ENCODE assay signal across 9 cellular contexts in the genomic region with DNA sequence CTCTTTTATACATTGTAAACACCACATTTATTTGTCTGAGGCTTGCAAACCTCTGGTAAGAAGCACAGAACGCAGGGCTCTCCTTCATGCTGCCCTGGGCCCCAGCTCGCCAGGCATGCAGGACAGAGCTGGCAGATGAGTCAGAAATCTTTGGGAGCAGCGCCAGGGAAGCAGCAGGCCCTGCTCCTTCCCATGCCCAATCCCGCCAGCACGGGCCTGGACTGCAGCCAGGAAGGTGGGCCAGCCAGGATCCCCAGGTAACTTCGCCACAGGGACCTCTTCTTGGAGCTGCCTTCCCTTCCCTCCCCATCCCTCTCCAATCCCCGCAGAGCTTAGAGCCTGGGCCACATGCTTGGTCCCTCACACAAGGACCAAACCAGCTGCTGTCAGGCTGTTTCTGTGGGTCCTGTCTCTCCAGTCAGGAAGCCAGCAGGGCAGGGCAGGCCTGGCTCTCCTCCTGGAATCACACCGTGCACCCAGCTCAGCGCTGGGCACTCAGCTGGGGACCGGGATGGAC. TPM values are rescaled to one million over a fixed set of nuclear protein-coding genes. Genes with fewer than 3 reads are reported as not detected.
A peak's percentile ranks its signal among the peaks of the same experiment; 100 is the strongest.
DNase-seq lines count a peak whose midpoint lies in the region; FAIRE-seq and TF ChIP-seq lines count a peak whose summit lies in the region.
"Had no signal": no experiment of that assay in that cellular context is flagged by ENCODE, and none has a peak within 500 bp of the region (broad histone marks: within the 10 kb centered on the region; RNA-seq: fewer than 3 reads in every experiment).

No MANE protein-coding gene starts in this region.

- POLR2A ChIA-PET in endothelial cell of umbilical vein (lab: Charles Lee) = interaction anchor here (1.4 kb wide), 1 partner anchor 11 kb away, joined by 3 read pairs; a partner anchor contains a TSS

- dilution Hi-C loops in endothelial cell of umbilical vein (cut with MboI; ENCODE audit: extremely low pct_ligation_motif_present, low sequenced_read_pairs) = no loop called here

- intact Hi-C loops in endothelial cell of umbilical vein (cut with micrococcal nuclease) = no loop called here

- TF ChIP-seq CTCF in endothelial cell of umbilical vein (IDR thresholded peaks at IDR 0.05; ENCODE audit: extremely low read depth in 1 of 2, insufficient read depth in 1 of 2, low read depth in 1 of 2, low read length in 2 of 2) (no peak), osteoblast (IDR thresholded peaks at IDR 0.05; ENCODE audit: extremely low read depth, low read depth, low read length) (no peak), H9 (conservative IDR thresholded peaks at IDR 0.05) (no peak)

- no peak overlapping the region for H3K23ac ChIP-seq in H9 (ENCODE audit: insufficient read length, low read depth, low read length)

- H2AK5ac ChIP-seq in H9 (ENCODE audit: insufficient read length, low read length) = no peak overlapping the region

- CTCF ChIA-PET in endothelial cell of umbilical vein (lab: Charles Lee) = interaction anchor here (1.0 to 2.9 kb wide), 13 partner anchors 8 to 337 kb away, joined by 3 to 50 read pairs (median 7); a partner anchor contains a TSS

- H3K4me3 Mint-ChIP-seq in H9 = no peak overlapping the region

- H3K4me3 ChIP-seq in BLaER1 (no peak overlapping the region; the same call in 1 of the 2 replicates), endothelial cell of umbilical vein (replicated peaks in 1 of 3; ENCODE audit: insufficient read depth in 1 of 3, low read depth in 1 of 3, low read length in 3 of 3) (no peak overlapping the region), osteoblast (ENCODE audit: insufficient read depth, low read length) (peak overlapping the region; percentile 36)

- H3K36me3 ChIP-seq in BLaER1 (no peaks in the 10 kb centered on the region), endothelial cell of umbilical vein (ENCODE audit: control insufficient read depth in 2 of 2, extremely low read depth in 1 of 2, insufficient read depth in 2 of 2, low read length in 2 of 2) (no peaks in the 10 kb centered on the region), osteoblast (ENCODE audit: insufficient read depth, low read length) (no peaks in the 10 kb centered on the region)

- H2BK20ac ChIP-seq in H9 (ENCODE audit: low read depth, low read length, poor library complexity, severe bottlenecking) = no peak overlapping the region

- H2BK120ac ChIP-seq in H9 (ENCODE audit: low read depth, low read length, poor library complexity, severe bottlenecking) = no peak overlapping the region

- H3K4me2 ChIP-seq in BLaER1 = peak overlapping the region; percentile 84
- H3K4me2 ChIP-seq in endothelial cell of umbilical vein (ENCODE audit: insufficient read depth, low read length) = no peak overlapping the region
- peak overlapping the region; percentile 82 for H3K4me2 ChIP-seq in osteoblast (ENCODE audit: insufficient read depth, low read length)
- H3K4me2 ChIP-seq in H9 (ENCODE audit: insufficient read depth, insufficient read length, low read length) = no peak overlapping the region

- no peak overlapping the region for H4K91ac ChIP-seq in H9 (ENCODE audit: insufficient read length, low read depth, low read length)

- no peaks in the 10 kb centered on the region for H3K9me3 ChIP-seq in BLaER1
- no peaks in the 10 kb centered on the region for H3K9me3 ChIP-seq in endothelial cell of umbilical vein (replicated peaks; ENCODE audit: control insufficient read depth, insufficient read depth, low read length)
- H3K9me3 ChIP-seq in osteoblast (ENCODE audit: low read depth, low read length) = no peaks in the 10 kb centered on the region
- no peaks in the 10 kb centered on the region for H3K9me3 ChIP-seq in H9 (ENCODE audit: control insufficient read depth, low read depth, low read length)

- DNase-seq in NCI-H446 treated with DMSO at 0.1 percent for 48 hours (lab: John Stamatoyannopoulos, UW) = peak; percentile 77
- DNase-seq in endothelial cell of umbilical vein (ENCODE audit: low read depth, low spot score) = peak; percentile 69
- DNase-seq in osteoblast (ENCODE audit: insufficient read length, low spot score, missing footprints) = peak; percentile 95
- no peak for DNase-seq in effector CD8-positive, alpha-beta T cell (lab: John Stamatoyannopoulos, UW)
- DNase-seq in NCI-H1048 (lab: John Stamatoyannopoulos, UW) = no peak
- no peak for DNase-seq in H9
- DNase-seq in NAMALWA (ENCODE audit: low spot score) = no peak

- H3K27ac ChIP-seq in BLaER1 = no peak overlapping the region
- peak overlapping the region; percentile 38 for H3K27ac ChIP-seq in endothelial cell of umbilical vein (ENCODE audit: insufficient read depth, low read depth, low read length)
- H3K27ac ChIP-seq in osteoblast (ENCODE audit: low read depth, low read length) = peak overlapping the region; percentile 98
- no peak overlapping the region for H3K27ac ChIP-seq in H9 (ENCODE audit: insufficient read length, low read depth, low read length)

- no peak for TF ChIP-seq POLR2A in endothelial cell of umbilical vein (IDR thresholded peaks at IDR 0.05; ENCODE audit: low read depth, low read length)

- H3K9me3 Mint-ChIP-seq in H9 = no peaks in the 10 kb centered on the region
- H3K9me3 Mint-ChIP-seq: IgD-negative memory B cell had no signal

- H3K27ac Mint-ChIP-seq in H9 = no peak overlapping the region

- H2AFZ ChIP-seq in endothelial cell of umbilical vein (ENCODE audit: low read depth, low read length) (peak overlapping the region; percentile 11), osteoblast (ENCODE audit: low read length) (peak overlapping the region; percentile 14), H9 (ENCODE audit: low read length) (no peak overlapping the region)

- peak; percentile 71 for FAIRE-seq in endothelial cell of umbilical vein (lab: Jason Lieb, UNC)

- no TSS peak for BruUV-seq in endothelial cell of umbilical vein (replicated peaks; lab: Mats Ljungman, UMichigan)

- no peaks in the 10 kb centered on the region for H3K36me3 Mint-ChIP-seq in H9 (ENCODE audit: insufficient read depth in 1 of 3, low read depth in 3 of 3)

- no peak overlapping the region; the same call in 1 of the 2 replicates for H2BK15ac ChIP-seq in H9 (ENCODE audit: low read depth, low read length)

- H3K27me3 Mint-ChIP-seq in H9 (ENCODE audit: low read depth) = peaks cover 6% of the 10 kb centered on the region
- H3K27me3 Mint-ChIP-seq: IgD-negative memory B cell had no signal

- H3K14ac ChIP-seq in H9 (ENCODE audit: insufficient read depth, low read length) = no peak overlapping the region

- H2BK12ac ChIP-seq in H9 (ENCODE audit: insufficient read length, low read depth, low read length) = no peak overlapping the region

- H3K9ac ChIP-seq in BLaER1 (no peak overlapping the region), endothelial cell of umbilical vein (replicated peaks; ENCODE audit: extremely low read depth, insufficient read depth, low read length) (no peak overlapping the region), H9 (ENCODE audit: extremely low read depth, insufficient read length, low read length) (no peak overlapping the region)

- no peak overlapping the region for H4K5ac ChIP-seq in H9 (ENCODE audit: insufficient read length, low read depth, low read length)

- no peaks in the 10 kb centered on the region for H3K9me1 ChIP-seq in endothelial cell of umbilical vein (replicated peaks; ENCODE audit: control insufficient read depth, extremely low read depth, insufficient read depth, low read length)

- H4K20me1 ChIP-seq in BLaER1 = peaks cover 47% of the 10 kb centered on the region
- no peaks in the 10 kb centered on the region for H4K20me1 ChIP-seq in endothelial cell of umbilical vein (replicated peaks; ENCODE audit: control insufficient read depth, extremely low read depth, insufficient read depth, low read length)
- no peaks in the 10 kb centered on the region for H4K20me1 ChIP-seq in osteoblast (ENCODE audit: insufficient read depth, low read length)
- no peaks in the 10 kb centered on the region for H4K20me1 ChIP-seq in H9 (ENCODE audit: control insufficient read depth, insufficient read depth, insufficient read length)

- no peak overlapping the region for H2BK5ac ChIP-seq in H9 (ENCODE audit: insufficient read length, low read length)

- peaks cover 3 to 7% of the 10 kb centered on the region in 2 experiments; a peak in 3 of 4 replicates for H3K4me1 Mint-ChIP-seq in H9

- no peak overlapping the region for H3K56ac ChIP-seq in H9 (ENCODE audit: insufficient read length, low read depth, low read length)

- H4K8ac ChIP-seq in H9 (replicated peaks; ENCODE audit: insufficient read length, low read depth, low read length) = no peak overlapping the region

- H3K4ac ChIP-seq in H9 (ENCODE audit: low read depth, low read length) = no peak overlapping the region

- H3K79me1 ChIP-seq in H9 (ENCODE audit: insufficient read depth, low read depth, low read length, poor library complexity, severe bottlenecking) = no peaks in the 10 kb centered on the region

- H3T11ph ChIP-seq in H9 (ENCODE audit: low read length) = no peak overlapping the region

- H3K18ac ChIP-seq in H9 (ENCODE audit: insufficient read length, low read depth, low read length) = no peak overlapping the region

- H3K27me3 ChIP-seq in BLaER1 (peaks cover 29% of the 10 kb centered on the region), endothelial cell of umbilical vein (ENCODE audit: control insufficient read depth in 2 of 2, insufficient read depth in 2 of 2, low read length in 2 of 2) (no peaks in the 10 kb centered on the region), osteoblast (ENCODE audit: insufficient read depth, low read length) (no peaks in the 10 kb centered on the region), H9 (ENCODE audit: insufficient read depth, low read length) (no peaks in the 10 kb centered on the region)

- peaks cover 65% of the 10 kb centered on the region for H3K4me1 ChIP-seq in BLaER1
- H3K4me1 ChIP-seq in endothelial cell of umbilical vein (ENCODE audit: control insufficient read depth, extremely low read depth, insufficient read depth, low read length) = peaks cover 36% of the 10 kb centered on the region
- peaks cover 37% of the 10 kb centered on the region for H3K4me1 ChIP-seq in osteoblast (ENCODE audit: insufficient read depth, low read length)
- no peaks in the 10 kb centered on the region for H3K4me1 ChIP-seq in H9 (ENCODE audit: insufficient read depth, low read length)

- H3K79me2 ChIP-seq in endothelial cell of umbilical vein (ENCODE audit: control insufficient read depth, insufficient read depth, low read length) = no peaks in the 10 kb centered on the region
- H3K79me2 ChIP-seq in osteoblast (ENCODE audit: insufficient read depth, low read length) = no peaks in the 10 kb centered on the region
- H3K79me2 ChIP-seq in H9 (ENCODE audit: insufficient read depth, low read length) = no peaks in the 10 kb centered on the region

- WGBS in H9 (ENCODE audit: extremely low coverage, insufficient read length, low lambda C conversion rate) = no CpG with 5 or more reads among the region's 10 CpGs

- H3K23me2 ChIP-seq in H9 (ENCODE audit: insufficient read length, low read depth, low read length, poor library complexity, severe bottlenecking) = no peaks in the 10 kb centered on the region

RNA-seq across cellular contexts. Expression of a gene that starts 8.8 kb away (rescaled TPM):
- 12.4 and 12.9 TPM in 2 replicates for total RNA-seq in endothelial cell of umbilical vein
- 15.4 and 16.7 TPM in 2 replicates for polyA plus RNA-seq in endothelial cell of umbilical vein
- polyA plus RNA-seq in endothelial cell of umbilical vein (2011; cell fraction: cytosol; rRNA removed) = 11.6 and 15.3 TPM in 2 replicates
- polyA plus RNA-seq in endothelial cell of umbilical vein (2011; cell fraction: nucleus; rRNA removed) = 12.1 and 12.5 TPM in 2 replicates
- 6.2 and 6.9 TPM in 2 replicates for polyA plus RNA-seq in endothelial cell of umbilical vein (2012)
- 10.3 and 10.5 TPM in 2 replicates for polyA minus RNA-seq in endothelial cell of umbilical vein
- polyA minus RNA-seq in endothelial cell of umbilical vein (2011; cell fraction: cytosol; rRNA and poly(A)+ RNA removed) = 2.0 TPM
- polyA minus RNA-seq in endothelial cell of umbilical vein (2011; cell fraction: nucleus; rRNA and poly(A)+ RNA removed) = 2.3 and 2.5 TPM in 2 replicates
- total RNA-seq in osteoblast = 14.1 and 15.0 TPM in 2 replicates
- total RNA-seq in H9 (2021) = 2.5 and 2.9 TPM in 2 replicates

RNA-seq across cellular contexts. Expression of a gene that starts 11.2 kb away (rescaled TPM):
- total RNA-seq in endothelial cell of umbilical vein (77.4 and 79.6 TPM in 2 replicates), osteoblast (46.7 and 50.7 TPM in 2 replicates), H9 (2021) (23.6 and 24.6 TPM in 2 replicates)
- polyA plus RNA-seq in endothelial cell of umbilical vein = 30.4 and 32.2 TPM in 2 replicates
- polyA plus RNA-seq in endothelial cell of umbilical vein (2011; cell fraction: cytosol; rRNA removed) = 25.0 and 30.4 TPM in 2 replicates
- polyA plus RNA-seq in endothelial cell of umbilical vein (2011; cell fraction: nucleus; rRNA removed) = 48.2 and 54.1 TPM in 2 replicates
- 50.1 and 59.6 TPM in 2 replicates for polyA plus RNA-seq in endothelial cell of umbilical vein (2012)
- polyA minus RNA-seq in endothelial cell of umbilical vein = 25.2 and 25.4 TPM in 2 replicates
- polyA minus RNA-seq in endothelial cell of umbilical vein (2011; cell fraction: cytosol; rRNA and poly(A)+ RNA removed) = 15.3 TPM
- 23.1 and 27.4 TPM in 2 replicates for polyA minus RNA-seq in endothelial cell of umbilical vein (2011; cell fraction: nucleus; rRNA and poly(A)+ RNA removed)

RNA-seq across cellular contexts. Expression of a gene that starts 57.0 kb away (rescaled TPM):
- total RNA-seq in endothelial cell of umbilical vein (5.2 and 9.2 TPM in 2 replicates), osteoblast (246 and 264 TPM in 2 replicates), H9 (2021) (6.9 and 9.1 TPM in 2 replicates)
- 14.4 and 19.3 TPM in 2 replicates for polyA plus RNA-seq in endothelial cell of umbilical vein
- polyA plus RNA-seq in endothelial cell of umbilical vein (2011; cell fraction: cytosol; rRNA removed) = 10.3 TPM in 2 replicates
- polyA plus RNA-seq in endothelial cell of umbilical vein (2011; cell fraction: nucleus; rRNA removed) = 7.4 and 8.2 TPM in 2 replicates
- polyA plus RNA-seq in endothelial cell of umbilical vein (2012) = 16.3 and 32.2 TPM in 2 replicates
- polyA minus RNA-seq in endothelial cell of umbilical vein = 14.3 and 20.0 TPM in 2 replicates
- polyA minus RNA-seq in endothelial cell of umbilical vein (2011; cell fraction: cytosol; rRNA and poly(A)+ RNA removed) = 1.0 TPM
- polyA minus RNA-seq in endothelial cell of umbilical vein (2011; cell fraction: nucleus; rRNA and poly(A)+ RNA removed) = 5.2 and 5.3 TPM in 2 replicates

Comparison
In these comparisons a context has a peak if more than half of its experiments do, and no peak if none do; other contexts are left out.
1. H3K27ac ChIP-seq: peak in endothelial cell of umbilical vein (single experiment) and osteoblast (single experiment); none in BLaER1 (single experiment) and H9 (single experiment).
2. H3K4me2 ChIP-seq: peak in BLaER1 (single experiment) and osteoblast (single experiment); none in endothelial cell of umbilical vein (single experiment) and H9 (single experiment).
3. DNase-seq: peak in NCI-H446 treated with DMSO at 0.1 percent for 48 hours (single experiment), endothelial cell of umbilical vein (single experiment) and osteoblast (single experiment); none in effector CD8-positive, alpha-beta T cell (single experiment), NCI-H1048 (single experiment), H9 (single experiment) and NAMALWA (single experiment).
4. RNA of a gene that starts 57.0 kb away (total RNA-seq): 246 to 264 TPM in osteoblast; 6.9 to 9.1 TPM in H9 and 5.2 to 9.2 TPM in endothelial cell of umbilical vein; every median in the first group is over 10 times any median in the second.